Comparison of ENCODE assay signal across 8 cellular contexts in the genomic region with DNA sequence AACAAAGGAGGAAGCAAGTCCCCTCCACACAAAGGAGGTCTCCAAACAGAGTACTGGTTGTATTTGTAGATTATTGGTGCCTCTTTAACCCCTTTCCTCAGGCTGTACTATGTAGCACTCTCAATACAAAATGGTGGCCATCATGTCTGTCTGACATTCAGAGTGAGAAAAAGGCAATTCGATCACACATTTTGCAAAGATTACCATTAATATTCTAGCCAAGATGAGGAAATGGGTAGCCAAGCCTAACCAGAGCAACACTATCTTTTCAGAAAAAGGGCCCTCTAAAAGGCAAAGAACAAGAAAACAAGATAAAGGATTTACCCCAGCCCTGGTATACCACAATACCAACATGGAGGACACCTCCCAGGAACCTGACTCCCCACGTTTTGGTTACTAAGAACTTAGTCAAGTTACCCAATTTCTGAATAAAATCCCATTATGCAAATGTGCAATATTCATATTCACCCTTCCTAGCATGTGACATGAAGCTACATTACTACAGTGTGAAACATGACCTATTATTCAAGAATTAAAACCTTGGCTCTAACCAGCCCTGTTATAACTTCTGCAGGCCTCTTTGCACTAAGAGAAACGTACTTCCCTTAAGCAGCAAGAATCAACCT. TPM values are rescaled to one million over a fixed set of nuclear protein-coding genes. Genes with fewer than 3 reads are reported as not detected.
A peak's percentile ranks its signal among the peaks of the same experiment; 100 is the strongest.
DNase-seq lines count a peak whose midpoint lies in the region; ATAC-seq lines count a peak whose summit lies in the region.

No MANE protein-coding gene starts in this region.

- in situ Hi-C loops in ACHN (cut with HindIII; ENCODE audit: low pct_ligation_motif_present, low pct_unique_long_range_greater_than_20kb, low sequenced_read_pairs): no loop called here

- H3K4me1 Mint-ChIP-seq in activated T-helper 2 cell treated with anti-CD3 and anti-CD28 coated beads, Interferon-gamma antibody, Interleukin-2, Interleukin-4, amounts not matched to agents 10 μg/mL and 5 μg/mL and 100 μg/mL, durations not matched to agents 14 hours and 24 hours and 36 hours (ENCODE audit: low read depth): peaks cover 47% of the 10 kb centered on the region
- H3K4me1 Mint-ChIP-seq in stimulated activated memory B cell treated with anti-CD40 and anti-IgM and Interleukin-4, amounts not matched to agents 10 μg/mL and 1 μg/mL and 100 μg/mL, for 72 hours: peaks cover 49% of the 10 kb centered on the region

- H3K27me3 Mint-ChIP-seq in activated T-helper 2 cell treated with anti-CD3 and anti-CD28 coated beads, Interferon-gamma antibody, Interleukin-2, Interleukin-4, amounts not matched to agents 10 μg/mL and 5 μg/mL and 100 μg/mL, durations not matched to agents 14 hours and 24 hours and 36 hours (ENCODE audit: low read depth): peaks cover 5% of the 10 kb centered on the region
- no peaks in the 10 kb centered on the region for H3K27me3 Mint-ChIP-seq in stimulated activated memory B cell treated with anti-CD40 and anti-IgM and Interleukin-4, amounts not matched to agents 10 μg/mL and 1 μg/mL and 100 μg/mL, for 72 hours

- peak overlapping the region; percentile 98 for H3K4me3 ChIP-seq in iPS-11a (ENCODE audit: low read depth, low read length)

- H3K4me3 Mint-ChIP-seq in activated T-helper 2 cell treated with anti-CD3 and anti-CD28 coated beads, Interferon-gamma antibody, Interleukin-2, Interleukin-4, amounts not matched to agents 10 μg/mL and 5 μg/mL and 100 μg/mL, durations not matched to agents 14 hours and 24 hours and 36 hours (ENCODE audit: low read depth): peak overlapping the region; percentile 96
- peak overlapping the region; percentile 81 for H3K4me3 Mint-ChIP-seq in stimulated activated memory B cell treated with anti-CD40 and anti-IgM and Interleukin-4, amounts not matched to agents 10 μg/mL and 1 μg/mL and 100 μg/mL, for 72 hours

- intact Hi-C loops in activated T-helper 2 cell treated with anti-CD3 and anti-CD28 coated beads, Interferon-gamma antibody, Interleukin-2, Interleukin-4, amounts not matched to agents 10 μg/mL and 5 μg/mL and 100 μg/mL, durations not matched to agents 14 hours and 24 hours and 36 hours (cut with micrococcal nuclease): loop anchor here (2.0 to 10.0 kb wide), 2 partner anchors 29 to 461 kb away; a partner anchor contains a TSS

- H3K27ac Mint-ChIP-seq in activated T-helper 2 cell treated with anti-CD3 and anti-CD28 coated beads, Interferon-gamma antibody, Interleukin-2, Interleukin-4, amounts not matched to agents 10 μg/mL and 5 μg/mL and 100 μg/mL, durations not matched to agents 14 hours and 24 hours and 36 hours: peak overlapping the region; percentile 93
- peak overlapping the region; percentile 78 for H3K27ac Mint-ChIP-seq in stimulated activated memory B cell treated with anti-CD40 and anti-IgM and Interleukin-4, amounts not matched to agents 10 μg/mL and 1 μg/mL and 100 μg/mL, for 72 hours

- ATAC-seq in stimulated activated memory B cell treated with anti-CD40 and anti-IgM and Interleukin-4, amounts not matched to agents 10 μg/mL and 1 μg/mL and 100 μg/mL, for 72 hours: no peak

- DNase-seq in ACHN (peak; percentile 16), HCEC 1CT (peak; percentile 32), NCI-H446 (lab: John Stamatoyannopoulos, UW) (no peak), GM19240 (ENCODE audit: insufficient read length, low spot score) (no peak), T-helper 9 cell (no peak)
- no peak for DNase-seq in activated T-helper 2 cell treated with anti-CD3 and anti-CD28 coated beads, Interferon-gamma antibody, Interleukin-2, Interleukin-4, amounts not matched to agents 10 μg/mL and 5 μg/mL and 100 μg/mL, durations not matched to agents 14 hours and 24 hours and 36 hours (ENCODE audit: low spot score)

- H3K36me3 Mint-ChIP-seq in activated T-helper 2 cell treated with anti-CD3 and anti-CD28 coated beads, Interferon-gamma antibody, Interleukin-2, Interleukin-4, amounts not matched to agents 10 μg/mL and 5 μg/mL and 100 μg/mL, durations not matched to agents 14 hours and 24 hours and 36 hours (ENCODE audit: low read depth): peaks cover 25% of the 10 kb centered on the region
- no peaks in the 10 kb centered on the region for H3K36me3 Mint-ChIP-seq in stimulated activated memory B cell treated with anti-CD40 and anti-IgM and Interleukin-4, amounts not matched to agents 10 μg/mL and 1 μg/mL and 100 μg/mL, for 72 hours

- H3K9me3 Mint-ChIP-seq in activated T-helper 2 cell treated with anti-CD3 and anti-CD28 coated beads, Interferon-gamma antibody, Interleukin-2, Interleukin-4, amounts not matched to agents 10 μg/mL and 5 μg/mL and 100 μg/mL, durations not matched to agents 14 hours and 24 hours and 36 hours: no peaks in the 10 kb centered on the region
- H3K9me3 Mint-ChIP-seq in stimulated activated memory B cell treated with anti-CD40 and anti-IgM and Interleukin-4, amounts not matched to agents 10 μg/mL and 1 μg/mL and 100 μg/mL, for 72 hours: no peaks in the 10 kb centered on the region

RNA-seq across cellular contexts. Expression of a gene that starts 2.2 kb away (rescaled TPM):
- total RNA-seq in activated T-helper 2 cell treated with anti-CD3 and anti-CD28 coated beads, Interferon-gamma antibody, Interleukin-2, Interleukin-4, amounts not matched to agents 10 μg/mL and 5 μg/mL and 100 μg/mL, durations not matched to agents 14 hours and 24 hours and 36 hours: 78.7 and 84.6 TPM in 2 replicates

RNA-seq across cellular contexts. Expression of a gene that starts 4.8 kb away (rescaled TPM):
- 1.6 TPM in 2 replicates for total RNA-seq in activated T-helper 2 cell treated with anti-CD3 and anti-CD28 coated beads, Interferon-gamma antibody, Interleukin-2, Interleukin-4, amounts not matched to agents 10 μg/mL and 5 μg/mL and 100 μg/mL, durations not matched to agents 14 hours and 24 hours and 36 hours

Comparison
In these comparisons a context has a peak if more than half of its experiments do, and no peak if none do; other contexts are left out.
1. DNase-seq: peak in ACHN (single experiment) and HCEC 1CT (single experiment); none in activated T-helper 2 cell treated with anti-CD3 and anti-CD28 coated beads, Interferon-gamma antibody, Interleukin-2, Interleukin-4, amounts not matched to agents 10 μg/mL and 5 μg/mL and 100 μg/mL, durations not matched to agents 14 hours and 24 hours and 36 hours (single experiment), NCI-H446 (0 of 2), GM19240 (single experiment) and T-helper 9 cell (single experiment).